ENCODE assay signal across 2 cellular contexts in genomic region chr14:30582376-30582775, GRCh38.
TF ChIP-seq lines count a peak whose summit lies in the region.

No MANE protein-coding gene starts in this region.

TF ChIP-seq in HepG2, 621 proteins besides CTCF, POLR2A, EP300 and RAD21:
- TF ChIP-seq GATAD1 (CRISPR knock-in tag; IDR thresholded peaks at IDR 0.05) (no peak), XRCC5 (optimal IDR thresholded peaks at IDR 0.05; ENCODE audit: low read length) (no peak), U2AF2 (IDR thresholded peaks at IDR 0.05; ENCODE audit: low read depth, low read length) (no peak), ZNF276 (CRISPR knock-in tag; IDR thresholded peaks at IDR 0.05; ENCODE audit: low read depth) (no peak), GTF2F1 (IDR thresholded peaks at IDR 0.05; ENCODE audit: low read length) (no peak), MAFK (conservative IDR thresholded peaks at IDR 0.05 in 1 of 2, IDR thresholded peaks at IDR 0.05 in 1 of 2; ENCODE audit: low read length in 2 of 2) (peak; percentile 55 to 56), SATB2 (CRISPR knock-in tag; IDR thresholded peaks at IDR 0.05) (no peak), AGO2 (optimal IDR thresholded peaks at IDR 0.05; ENCODE audit: low read depth, low read length) (no peak), MAFF (IDR thresholded peaks at IDR 0.05; ENCODE audit: low read depth, low read length) (peak; percentile 33; the same call in 1 of the 2 replicates), SUZ12 (IDR thresholded peaks at IDR 0.05; ENCODE audit: low read depth, low read length) (no peak)
TF ChIP-seq in HepG2: peak in this region for 2.

TF ChIP-seq in GM12878, 131 proteins besides CTCF, POLR2A, EP300 and RAD21:
- no peak for TF ChIP-seq REST (IDR thresholded peaks at IDR 0.05; ENCODE audit: low read depth, low read length)
- no peak for TF ChIP-seq PRDM15 (CRISPR knock-in tag; IDR thresholded peaks at IDR 0.05)
- no peak for TF ChIP-seq PML (IDR thresholded peaks at IDR 0.05; ENCODE audit: low read length)
- no peak for TF ChIP-seq SUPT20H (IDR thresholded peaks at IDR 0.05; ENCODE audit: borderline replicate concordance, control insufficient read depth, low read depth, low read length)
- TF ChIP-seq CBFB (IDR thresholded peaks at IDR 0.05; ENCODE audit: low read depth), result no peak
- no peak for TF ChIP-seq HDAC2 (IDR thresholded peaks at IDR 0.05)
- TF ChIP-seq E4F1 (IDR thresholded peaks at IDR 0.05; ENCODE audit: borderline replicate concordance, partially characterized antibody), result no peak
- TF ChIP-seq ESRRA (IDR thresholded peaks at IDR 0.05; ENCODE audit: low read length), result no peak
- no peak for TF ChIP-seq ZNF207 (IDR thresholded peaks at IDR 0.05; ENCODE audit: borderline replicate concordance)
- no peak for TF ChIP-seq SRF (IDR thresholded peaks at IDR 0.05; ENCODE audit: low read depth in 2 of 2, low read length in 2 of 2)
- no peak for TF ChIP-seq HDGF (IDR thresholded peaks at IDR 0.05)
